In the genomic region with DNA sequence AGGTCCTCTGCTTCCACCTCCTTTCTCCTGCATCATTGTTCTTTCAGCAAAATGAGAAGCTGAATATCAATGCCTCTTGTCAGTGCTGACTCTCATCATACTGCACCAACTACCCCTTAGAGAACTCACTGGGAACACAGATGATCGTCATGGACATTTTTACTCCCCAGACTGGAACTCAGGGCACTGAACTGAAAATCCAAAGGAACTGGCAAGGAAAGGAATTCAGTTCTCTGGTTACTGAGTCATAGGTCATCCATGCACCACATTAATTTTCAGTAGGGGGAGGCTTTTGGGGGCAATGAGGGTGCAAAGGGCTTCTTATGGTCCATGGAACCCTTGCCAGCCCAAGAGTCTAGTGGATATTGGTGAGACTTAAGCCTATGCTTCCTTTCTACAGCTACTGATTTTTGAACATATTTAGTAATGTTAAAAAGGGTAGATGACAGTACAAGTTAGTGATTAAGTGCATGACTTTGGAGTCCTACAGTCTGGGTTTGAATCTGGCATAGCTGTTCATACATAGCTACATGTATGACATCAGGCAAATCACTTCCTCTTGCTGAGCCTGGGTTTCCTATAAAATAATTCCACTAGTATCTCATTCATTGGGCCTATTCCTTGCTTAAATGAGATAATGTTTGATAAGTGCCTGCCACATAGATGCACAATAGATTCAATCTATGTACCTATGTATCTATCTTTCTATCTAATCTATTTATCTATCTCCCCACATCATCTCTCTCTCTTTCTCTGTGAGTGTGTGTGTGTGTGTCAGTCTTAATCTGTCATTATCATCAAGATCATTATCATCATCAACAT, we compare ENCODE assay signal across 1 cellular context.
TF ChIP-seq lines count a peak whose summit lies in the region.

No MANE protein-coding gene starts in this region.

TF ChIP-seq in GM23338, 12 proteins besides CTCF, POLR2A, EP300 and RAD21 (continued from another document):
- TF ChIP-seq, protein P1, sequence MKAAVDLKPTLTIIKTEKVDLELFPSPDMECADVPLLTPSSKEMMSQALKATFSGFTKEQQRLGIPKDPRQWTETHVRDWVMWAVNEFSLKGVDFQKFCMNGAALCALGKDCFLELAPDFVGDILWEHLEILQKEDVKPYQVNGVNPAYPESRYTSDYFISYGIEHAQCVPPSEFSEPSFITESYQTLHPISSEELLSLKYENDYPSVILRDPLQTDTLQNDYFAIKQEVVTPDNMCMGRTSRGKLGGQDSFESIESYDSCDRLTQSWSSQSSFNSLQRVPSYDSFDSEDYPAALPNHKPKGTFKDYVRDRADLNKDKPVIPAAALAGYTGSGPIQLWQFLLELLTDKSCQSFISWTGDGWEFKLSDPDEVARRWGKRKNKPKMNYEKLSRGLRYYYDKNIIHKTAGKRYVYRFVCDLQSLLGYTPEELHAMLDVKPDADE (IDR thresholded peaks at IDR 0.05): no peak
- no peak for TF ChIP-seq STAT1 (IDR thresholded peaks at IDR 0.05; ENCODE audit: unreplicated experiment)
- TF ChIP-seq, protein P2, sequence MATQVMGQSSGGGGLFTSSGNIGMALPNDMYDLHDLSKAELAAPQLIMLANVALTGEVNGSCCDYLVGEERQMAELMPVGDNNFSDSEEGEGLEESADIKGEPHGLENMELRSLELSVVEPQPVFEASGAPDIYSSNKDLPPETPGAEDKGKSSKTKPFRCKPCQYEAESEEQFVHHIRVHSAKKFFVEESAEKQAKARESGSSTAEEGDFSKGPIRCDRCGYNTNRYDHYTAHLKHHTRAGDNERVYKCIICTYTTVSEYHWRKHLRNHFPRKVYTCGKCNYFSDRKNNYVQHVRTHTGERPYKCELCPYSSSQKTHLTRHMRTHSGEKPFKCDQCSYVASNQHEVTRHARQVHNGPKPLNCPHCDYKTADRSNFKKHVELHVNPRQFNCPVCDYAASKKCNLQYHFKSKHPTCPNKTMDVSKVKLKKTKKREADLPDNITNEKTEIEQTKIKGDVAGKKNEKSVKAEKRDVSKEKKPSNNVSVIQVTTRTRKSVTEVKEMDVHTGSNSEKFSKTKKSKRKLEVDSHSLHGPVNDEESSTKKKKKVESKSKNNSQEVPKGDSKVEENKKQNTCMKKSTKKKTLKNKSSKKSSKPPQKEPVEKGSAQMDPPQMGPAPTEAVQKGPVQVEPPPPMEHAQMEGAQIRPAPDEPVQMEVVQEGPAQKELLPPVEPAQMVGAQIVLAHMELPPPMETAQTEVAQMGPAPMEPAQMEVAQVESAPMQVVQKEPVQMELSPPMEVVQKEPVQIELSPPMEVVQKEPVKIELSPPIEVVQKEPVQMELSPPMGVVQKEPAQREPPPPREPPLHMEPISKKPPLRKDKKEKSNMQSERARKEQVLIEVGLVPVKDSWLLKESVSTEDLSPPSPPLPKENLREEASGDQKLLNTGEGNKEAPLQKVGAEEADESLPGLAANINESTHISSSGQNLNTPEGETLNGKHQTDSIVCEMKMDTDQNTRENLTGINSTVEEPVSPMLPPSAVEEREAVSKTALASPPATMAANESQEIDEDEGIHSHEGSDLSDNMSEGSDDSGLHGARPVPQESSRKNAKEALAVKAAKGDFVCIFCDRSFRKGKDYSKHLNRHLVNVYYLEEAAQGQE (IDR thresholded peaks at IDR 0.05; ENCODE audit: unreplicated experiment): no peak
- TF ChIP-seq CREB1 (CRISPR knock-in tag; IDR thresholded peaks at IDR 0.05; ENCODE audit: low read depth): no peak
- TF ChIP-seq ZNF331 (CRISPR knock-in tag; IDR thresholded peaks at IDR 0.05; ENCODE audit: low read depth): no peak
- TF ChIP-seq, protein P3, sequence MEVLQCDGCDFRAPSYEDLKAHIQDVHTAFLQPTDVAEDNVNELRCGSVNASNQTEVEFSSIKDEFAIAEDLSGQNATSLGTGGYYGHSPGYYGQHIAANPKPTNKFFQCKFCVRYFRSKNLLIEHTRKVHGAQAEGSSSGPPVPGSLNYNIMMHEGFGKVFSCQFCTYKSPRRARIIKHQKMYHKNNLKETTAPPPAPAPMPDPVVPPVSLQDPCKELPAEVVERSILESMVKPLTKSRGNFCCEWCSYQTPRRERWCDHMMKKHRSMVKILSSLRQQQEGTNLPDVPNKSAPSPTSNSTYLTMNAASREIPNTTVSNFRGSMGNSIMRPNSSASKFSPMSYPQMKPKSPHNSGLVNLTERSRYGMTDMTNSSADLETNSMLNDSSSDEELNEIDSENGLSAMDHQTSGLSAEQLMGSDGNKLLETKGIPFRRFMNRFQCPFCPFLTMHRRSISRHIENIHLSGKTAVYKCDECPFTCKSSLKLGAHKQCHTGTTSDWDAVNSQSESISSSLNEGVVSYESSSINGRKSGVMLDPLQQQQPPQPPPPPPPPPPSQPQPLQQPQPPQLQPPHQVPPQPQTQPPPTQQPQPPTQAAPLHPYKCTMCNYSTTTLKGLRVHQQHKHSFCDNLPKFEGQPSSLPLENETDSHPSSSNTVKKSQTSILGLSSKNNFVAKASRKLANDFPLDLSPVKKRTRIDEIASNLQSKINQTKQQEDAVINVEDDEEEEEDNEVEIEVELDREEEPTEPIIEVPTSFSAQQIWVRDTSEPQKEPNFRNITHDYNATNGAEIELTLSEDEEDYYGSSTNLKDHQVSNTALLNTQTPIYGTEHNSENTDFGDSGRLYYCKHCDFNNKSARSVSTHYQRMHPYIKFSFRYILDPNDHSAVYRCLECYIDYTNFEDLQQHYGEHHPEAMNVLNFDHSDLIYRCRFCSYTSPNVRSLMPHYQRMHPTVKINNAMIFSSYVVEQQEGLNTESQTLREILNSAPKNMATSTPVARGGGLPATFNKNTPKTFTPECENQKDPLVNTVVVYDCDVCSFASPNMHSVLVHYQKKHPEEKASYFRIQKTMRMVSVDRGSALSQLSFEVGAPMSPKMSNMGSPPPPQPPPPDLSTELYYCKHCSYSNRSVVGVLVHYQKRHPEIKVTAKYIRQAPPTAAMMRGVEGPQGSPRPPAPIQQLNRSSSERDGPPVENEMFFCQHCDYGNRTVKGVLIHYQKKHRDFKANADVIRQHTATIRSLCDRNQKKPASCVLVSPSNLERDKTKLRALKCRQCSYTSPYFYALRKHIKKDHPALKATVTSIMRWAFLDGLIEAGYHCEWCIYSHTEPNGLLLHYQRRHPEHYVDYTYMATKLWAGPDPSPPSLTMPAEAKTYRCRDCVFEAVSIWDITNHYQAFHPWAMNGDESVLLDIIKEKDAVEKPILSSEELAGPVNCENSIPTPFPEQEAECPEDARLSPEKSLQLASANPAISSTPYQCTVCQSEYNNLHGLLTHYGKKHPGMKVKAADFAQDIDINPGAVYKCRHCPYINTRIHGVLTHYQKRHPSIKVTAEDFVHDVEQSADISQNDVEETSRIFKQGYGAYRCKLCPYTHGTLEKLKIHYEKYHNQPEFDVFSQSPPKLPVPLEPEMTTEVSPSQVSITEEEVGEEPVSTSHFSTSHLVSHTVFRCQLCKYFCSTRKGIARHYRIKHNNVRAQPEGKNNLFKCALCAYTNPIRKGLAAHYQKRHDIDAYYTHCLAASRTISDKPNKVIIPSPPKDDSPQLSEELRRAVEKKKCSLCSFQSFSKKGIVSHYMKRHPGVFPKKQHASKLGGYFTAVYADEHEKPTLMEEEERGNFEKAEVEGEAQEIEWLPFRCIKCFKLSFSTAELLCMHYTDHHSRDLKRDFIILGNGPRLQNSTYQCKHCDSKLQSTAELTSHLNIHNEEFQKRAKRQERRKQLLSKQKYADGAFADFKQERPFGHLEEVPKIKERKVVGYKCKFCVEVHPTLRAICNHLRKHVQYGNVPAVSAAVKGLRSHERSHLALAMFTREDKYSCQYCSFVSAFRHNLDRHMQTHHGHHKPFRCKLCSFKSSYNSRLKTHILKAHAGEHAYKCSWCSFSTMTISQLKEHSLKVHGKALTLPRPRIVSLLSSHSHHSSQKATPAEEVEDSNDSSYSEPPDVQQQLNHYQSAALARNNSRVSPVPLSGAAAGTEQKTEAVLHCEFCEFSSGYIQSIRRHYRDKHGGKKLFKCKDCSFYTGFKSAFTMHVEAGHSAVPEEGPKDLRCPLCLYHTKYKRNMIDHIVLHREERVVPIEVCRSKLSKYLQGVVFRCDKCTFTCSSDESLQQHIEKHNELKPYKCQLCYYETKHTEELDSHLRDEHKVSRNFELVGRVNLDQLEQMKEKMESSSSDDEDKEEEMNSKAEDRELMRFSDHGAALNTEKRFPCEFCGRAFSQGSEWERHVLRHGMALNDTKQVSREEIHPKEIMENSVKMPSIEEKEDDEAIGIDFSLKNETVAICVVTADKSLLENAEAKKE (CRISPR knock-in tag; IDR thresholded peaks at IDR 0.05): no peak
